10 cellular contexts compared by ENCODE assay signal in the genomic region with DNA sequence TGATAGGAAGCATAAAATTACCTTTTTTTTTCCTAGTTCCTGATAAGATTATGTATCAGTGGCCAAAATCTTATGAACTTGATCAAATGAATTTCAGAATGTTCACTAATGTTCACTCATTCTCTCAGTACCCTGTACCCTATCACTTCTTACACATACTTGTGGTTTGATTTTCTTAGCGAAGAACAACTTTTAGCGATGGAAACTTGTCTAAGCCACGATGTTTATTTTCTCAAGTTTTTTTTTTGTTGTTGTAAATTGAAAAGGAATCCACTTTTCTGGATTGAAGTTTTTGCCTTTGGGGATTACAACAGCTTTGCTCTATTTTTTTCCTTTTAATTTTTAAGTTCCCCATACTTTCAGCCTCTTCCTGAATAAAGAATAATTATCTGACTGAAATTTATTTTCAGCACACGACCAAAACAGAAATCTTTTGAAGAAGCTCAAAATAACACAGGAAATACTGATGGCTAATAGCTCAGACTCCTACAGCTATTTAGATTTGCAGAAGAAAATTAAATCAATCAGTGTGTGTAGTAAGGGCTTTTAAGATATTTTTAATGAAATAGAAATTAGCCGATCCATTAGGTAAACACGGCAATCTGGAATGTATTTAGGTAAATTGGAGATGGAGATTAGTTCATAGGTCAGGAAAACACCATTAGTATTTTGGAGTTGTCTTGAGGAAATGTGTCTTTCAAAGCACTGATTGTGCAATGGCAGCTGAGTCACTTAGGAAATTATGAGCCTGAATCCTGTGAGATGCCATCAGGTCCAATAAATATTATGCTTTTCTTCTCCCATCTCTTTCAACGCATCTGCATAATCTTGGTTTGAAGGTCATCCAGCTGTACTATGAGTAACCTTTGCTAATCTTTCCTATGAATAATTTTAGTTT.
DNase-seq lines count a peak whose midpoint lies in the region; FAIRE-seq and TF ChIP-seq lines count a peak whose summit lies in the region.
"Had no signal": no experiment of that assay in that cellular context is flagged by ENCODE, and none has a peak within 500 bp of the region (broad histone marks: within the 10 kb centered on the region; RNA-seq: fewer than 3 reads in every experiment).

No MANE protein-coding gene starts in this region.

- H3K36me3 ChIP-seq in mesodermal cell (ENCODE audit: control insufficient read depth, insufficient read depth, low read length), result no peaks in the 10 kb centered on the region
- H3K36me3 ChIP-seq: spleen had no signal

- FAIRE-seq in frontal cortex (lab: Jason Lieb, UNC), result no peak

- no peak overlapping the region for H3K4me3 ChIP-seq in AG09309 (ENCODE audit: control insufficient read depth, low read depth, low read length)
- H3K4me3 ChIP-seq in mesodermal cell (ENCODE audit: extremely low read depth, insufficient read depth, low read length, poor library complexity, severe bottlenecking), result no peak overlapping the region
- H3K4me3 ChIP-seq: spleen had no signal

- WGBS in mesodermal cell (ENCODE audit: insufficient coverage in 2 of 2), 2 experiments, result 87 to 98% methylated on average over 3 to 4 of the region's 7 CpGs

- H3K9me3 ChIP-seq in mesodermal cell (ENCODE audit: control insufficient read depth, low read length), result no peaks in the 10 kb centered on the region
- H3K9me3 ChIP-seq: spleen had no signal

- H3K27ac ChIP-seq in mesodermal cell (ENCODE audit: low read depth, low read length, severe bottlenecking), result peak overlapping the region; percentile 58
- H3K27ac ChIP-seq: epithelial cell of prostate had no signal

- no peak for TF ChIP-seq CTCF in AG09309 (IDR thresholded peaks at IDR 0.05; ENCODE audit: control insufficient read depth, insufficient read depth, low read depth, low read length, missing control alignments)
- no peak for TF ChIP-seq CTCF in GM20000 (IDR thresholded peaks at IDR 0.05; ENCODE audit: extremely low read depth, missing control alignments)

- DNase-seq in AG09309 (ENCODE audit: low read depth) (peak; percentile 60), LHCN-M2 (ENCODE audit: low read depth) (peak; percentile 89), dedifferentiated amniotic fluid mesenchymal stem cell (ENCODE audit: extremely low spot score) (peak; percentile 64), NCI-H524 (lab: John Stamatoyannopoulos, UW) (no peak), GM20000 (ENCODE audit: low spot score) (no peak), frontal cortex (ENCODE audit: low spot score in 2 of 2) (no peak)
- no peak for DNase-seq in stimulated activated CD4-positive, alpha-beta T cell treated with anti-CD3 and anti-CD28 coated beads, Interleukin-15, amount 100 ng/mL, for 24 hours
- DNase-seq: spleen had no signal

- peaks cover 30% of the 10 kb centered on the region for H3K4me1 ChIP-seq in mesodermal cell (ENCODE audit: control insufficient read depth, insufficient read depth, low read length, poor library complexity, severe bottlenecking)

Comparison
In these comparisons a context has a peak if more than half of its experiments do, and no peak if none do; other contexts are left out.
1. DNase-seq: peak in AG09309 (single experiment), LHCN-M2 (single experiment) and dedifferentiated amniotic fluid mesenchymal stem cell (single experiment); none in NCI-H524 (0 of 2), GM20000 (single experiment), frontal cortex (0 of 2) and stimulated activated CD4-positive, alpha-beta T cell treated with anti-CD3 and anti-CD28 coated beads, Interleukin-15, amount 100 ng/mL, for 24 hours (single experiment).